17 cellular contexts compared by ENCODE assay signal in the genomic region with DNA sequence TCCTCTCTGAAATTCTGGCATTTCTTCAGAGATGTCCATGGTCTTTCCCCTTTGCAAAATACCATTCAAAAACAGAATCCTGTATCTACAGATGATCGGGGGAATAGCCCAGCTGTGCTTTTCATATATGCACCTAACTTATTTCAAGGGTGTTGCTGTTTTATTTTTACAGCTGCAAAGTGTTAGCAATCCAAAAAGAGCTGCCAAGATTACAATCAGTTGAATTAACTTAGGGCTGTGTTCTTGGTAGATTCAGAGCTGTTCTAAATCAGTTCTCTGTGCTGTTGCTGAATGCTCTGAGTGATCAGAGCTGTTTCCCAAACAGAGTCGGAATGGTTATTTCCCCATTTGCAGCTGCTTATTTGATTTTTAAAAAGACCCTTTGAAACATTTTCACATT.
DNase-seq lines count a peak whose midpoint lies in the region; ATAC-seq and TF ChIP-seq lines count a peak whose summit lies in the region.
"Had no signal": no experiment of that assay in that cellular context is flagged by ENCODE, and none has a peak within 500 bp of the region (broad histone marks: within the 10 kb centered on the region; RNA-seq: fewer than 3 reads in every experiment).

No MANE protein-coding gene starts in this region.

- H3K4me3 ChIP-seq in astrocyte of the spinal cord (ENCODE audit: low read depth, low read length): no peak overlapping the region
- H3K4me3 ChIP-seq: BLaER1, GM12878, HAP-1 had no signal

- H3K79me1 ChIP-seq in H9 (ENCODE audit: insufficient read depth, low read depth, low read length, poor library complexity, severe bottlenecking): no peaks in the 10 kb centered on the region

- no peaks in the 10 kb centered on the region; a peak in 1 of 7 replicates for H3K36me3 Mint-ChIP-seq in H9 (ENCODE audit: insufficient read depth in 1 of 3, low read depth in 3 of 3)
- H3K36me3 Mint-ChIP-seq: CD14-positive monocyte; CD4-positive, alpha-beta memory T cell had no signal

- H3K9me3 ChIP-seq in H9 (ENCODE audit: control insufficient read depth, low read depth, low read length): no peaks in the 10 kb centered on the region
- H3K9me3 ChIP-seq: BLaER1, HAP-1 had no signal

- no peaks in the 10 kb centered on the region for H3K4me1 ChIP-seq in H9 (ENCODE audit: insufficient read depth, low read length)
- H3K4me1 ChIP-seq: BLaER1, HAP-1 had no signal

- DNase-seq in SK-N-DZ (ENCODE audit: low spot score): peak; percentile 39
- peak; percentile 12 for DNase-seq in astrocyte of the spinal cord (ENCODE audit: low read depth, low spot score)
- DNase-seq in fibroblast of the conjunctiva (ENCODE audit: low read depth): peak; percentile 18
- DNase-seq in pons (ENCODE audit: low spot score): peak; percentile 7
- DNase-seq in H9: no peak
- DNase-seq in NCI-H2107 (lab: John Stamatoyannopoulos, UW): no peak
- DNase-seq in NOMO-1 (lab: John Stamatoyannopoulos, UW; ENCODE audit: unreplicated experiment in 2 of 2): no peak
- DNase-seq: 8988T; CD4-positive, alpha-beta memory T cell; DMS153; DMS79 treated with DMSO at 0.1 percent for 48 hours; IMR-90 had no signal

- H4K20me1 ChIP-seq in H9 (ENCODE audit: control insufficient read depth, insufficient read depth, insufficient read length): no peaks in the 10 kb centered on the region
- H4K20me1 ChIP-seq: BLaER1 had no signal

- WGBS in H9 (ENCODE audit: extremely low coverage, insufficient read length, low lambda C conversion rate): no CpG with 5 or more reads among the region's 2 CpGs

- H3K23ac ChIP-seq in H9 (ENCODE audit: insufficient read length, low read depth, low read length): no peak overlapping the region

- no peak overlapping the region for H4K91ac ChIP-seq in H9 (ENCODE audit: insufficient read length, low read depth, low read length)

- H2AK5ac ChIP-seq in H9 (ENCODE audit: insufficient read length, low read length): no peak overlapping the region

- no peak overlapping the region for H3K27ac Mint-ChIP-seq in H9
- H3K27ac Mint-ChIP-seq: CD14-positive monocyte; CD4-positive, alpha-beta memory T cell had no signal

- no peaks in the 10 kb centered on the region for H3K4me1 Mint-ChIP-seq in H9
- H3K4me1 Mint-ChIP-seq: CD14-positive monocyte; CD4-positive, alpha-beta memory T cell had no signal

- no peak overlapping the region for H4K5ac ChIP-seq in H9 (ENCODE audit: insufficient read length, low read depth, low read length)

- H3K4me2 ChIP-seq in H9 (ENCODE audit: insufficient read depth, insufficient read length, low read length): no peak overlapping the region
- H3K4me2 ChIP-seq: BLaER1 had no signal

- H3T11ph ChIP-seq in H9 (ENCODE audit: low read length): no peak overlapping the region

- no peaks in the 10 kb centered on the region for H3K23me2 ChIP-seq in H9 (ENCODE audit: insufficient read length, low read depth, low read length, poor library complexity, severe bottlenecking)

- no peak overlapping the region for H3K9ac ChIP-seq in H9 (ENCODE audit: extremely low read depth, insufficient read length, low read length)
- H3K9ac ChIP-seq: BLaER1 had no signal

- H4K8ac ChIP-seq in H9 (replicated peaks; ENCODE audit: insufficient read length, low read depth, low read length): no peak overlapping the region

- no peaks in the 10 kb centered on the region for H3K79me2 ChIP-seq in H9 (ENCODE audit: insufficient read depth, low read length)

- H2BK20ac ChIP-seq in H9 (ENCODE audit: low read depth, low read length, poor library complexity, severe bottlenecking): no peak overlapping the region

- no peak overlapping the region for H3K4me3 Mint-ChIP-seq in H9
- H3K4me3 Mint-ChIP-seq: CD4-positive, alpha-beta memory T cell had no signal

- H3K4ac ChIP-seq in H9 (ENCODE audit: low read depth, low read length): no peak overlapping the region

- H3K9me3 Mint-ChIP-seq in H9: no peaks in the 10 kb centered on the region; a peak in 2 of 5 replicates

- no peak overlapping the region for H2BK12ac ChIP-seq in H9 (ENCODE audit: insufficient read length, low read depth, low read length)

- H2AFZ ChIP-seq in H9 (ENCODE audit: low read length): no peak overlapping the region

- no peak overlapping the region for H2BK15ac ChIP-seq in H9 (ENCODE audit: low read depth, low read length)

- H3K18ac ChIP-seq in H9 (ENCODE audit: insufficient read length, low read depth, low read length): no peak overlapping the region

- no peak for TF ChIP-seq CTCF in astrocyte of the spinal cord (IDR thresholded peaks at IDR 0.05; ENCODE audit: low read depth, low read length)
- TF ChIP-seq CTCF in H9 (conservative IDR thresholded peaks at IDR 0.05): no peak

- no peak overlapping the region for H2BK120ac ChIP-seq in H9 (ENCODE audit: low read depth, low read length, poor library complexity, severe bottlenecking)

- no peak overlapping the region for H3K56ac ChIP-seq in H9 (ENCODE audit: insufficient read length, low read depth, low read length)

- H3K27ac ChIP-seq in H9 (ENCODE audit: insufficient read length, low read depth, low read length): no peak overlapping the region
- H3K27ac ChIP-seq: BLaER1 had no signal

- H3K27me3 Mint-ChIP-seq in H9 (ENCODE audit: low read depth): no peaks in the 10 kb centered on the region
- H3K27me3 Mint-ChIP-seq: CD4-positive, alpha-beta memory T cell had no signal

- H3K27me3 ChIP-seq in H9 (ENCODE audit: insufficient read depth, low read length): no peaks in the 10 kb centered on the region
- H3K27me3 ChIP-seq: BLaER1 had no signal

- in situ Hi-C loops in astrocyte of the spinal cord (cut with HindIII; ENCODE audit: low sequenced_read_pairs): no loop called here

- ATAC-seq in HG03097 (IDR thresholded peaks at IDR 0.05; ENCODE audit: low FRiP score, unreplicated experiment): no peak
- ATAC-seq: GM12878 had no signal

- no peak overlapping the region for H2BK5ac ChIP-seq in H9 (ENCODE audit: insufficient read length, low read length)

- no peak overlapping the region for H3K14ac ChIP-seq in H9 (ENCODE audit: insufficient read depth, low read length)

Comparison
In these comparisons a context has a peak if more than half of its experiments do, and no peak if none do; other contexts are left out.
1. DNase-seq: peak in SK-N-DZ (single experiment), astrocyte of the spinal cord (single experiment), fibroblast of the conjunctiva (single experiment) and pons (single experiment); none in H9 (single experiment), NCI-H2107 (single experiment) and NOMO-1 (0 of 2).